In the genomic region with DNA sequence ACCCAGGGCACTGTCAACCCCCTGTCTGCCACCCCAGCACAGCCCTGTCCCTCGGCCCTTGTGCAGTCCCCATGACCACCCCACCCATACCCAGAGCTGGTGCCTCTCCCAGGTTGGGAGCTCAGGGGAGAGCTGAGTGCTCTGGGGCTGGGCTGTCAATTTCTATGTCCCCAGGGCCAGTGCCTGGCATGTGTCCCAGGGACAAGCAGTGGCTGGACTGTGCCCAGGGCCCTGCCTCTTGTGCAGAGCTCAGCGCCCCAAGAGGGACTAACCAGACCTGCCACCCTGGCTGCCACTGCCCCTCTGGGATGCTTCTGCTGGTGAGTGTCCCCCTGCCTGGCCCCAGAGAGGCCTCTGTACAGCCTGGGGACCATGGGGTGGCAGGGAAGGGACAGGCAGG, we compare ENCODE assay signal across 20 cellular contexts.
"Had no signal": no experiment of that assay in that cellular context is flagged by ENCODE, and none has a peak within 500 bp of the region (broad histone marks: within the 10 kb centered on the region; RNA-seq: fewer than 3 reads in every experiment).

No MANE protein-coding gene starts in this region.

- H3K27ac ChIP-seq: epithelial cell of prostate, neutrophil, parathyroid adenoma, testis, vagina had no signal

- H3K9me3 ChIP-seq: neutrophil, testis, vagina had no signal

- H3K27me3 ChIP-seq: neutrophil, testis, vagina had no signal

- DNase-seq: activated CD4-positive, alpha-beta memory T cell treated with anti-CD3 and anti-CD28 coated beads for 36 hours; activated CD4-positive, alpha-beta T cell treated with anti-CD3 and anti-CD28 coated beads for 48 hours; activated CD4-positive, CD25-positive, alpha-beta regulatory T cell; activated effector memory CD4-positive, alpha-beta T cell treated with Interleukin-2 at 50 U/mL for 16 hours; activated naive CD4-positive, alpha-beta T cell treated with anti-CD3 and anti-CD28 coated beads for 36 hours; activated naive CD8-positive, alpha-beta T cell treated with anti-CD3 and anti-CD28 coated beads, Interleukin-2, amount 10 ng/mL, durations not matched to agents 7 days and 5 days; activated T-cell treated with anti-CD3 and anti-CD28 coated beads, Interleukin-2, amount 50 U/mL, for 72 hours; cortex of kidney; kidney; mammary epithelial cell; small intestine; stimulated activated CD4-positive, alpha-beta T cell treated with anti-CD3 and anti-CD28 coated beads, Interleukin-2, amount 100 ng/mL, for 24 hours; T1000; testis had no signal

- H3K4me3 ChIP-seq: testis, vagina had no signal

- H2AFZ ChIP-seq: parathyroid adenoma had no signal

- H3K9ac ChIP-seq: parathyroid adenoma had no signal

- H3K4me1 ChIP-seq: parathyroid adenoma, testis, vagina had no signal

- H3K36me3 ChIP-seq: neutrophil, vagina had no signal

- ATAC-seq: activated T-cell treated with anti-CD3 and anti-CD28 coated beads, Interleukin-2, amount 50 U/mL, for 72 hours; sciatic nerve; stimulated activated memory B cell treated with anti-CD40 and anti-IgM and Interleukin-4, amounts not matched to agents 10 μg/mL and 1 μg/mL and 100 μg/mL, for 72 hours had no signal

- H3K79me2 ChIP-seq: parathyroid adenoma had no signal

- FAIRE-seq: kidney, small intestine had no signal
